Comparison of ENCODE assay signal across 1 cellular context in the genomic region with DNA sequence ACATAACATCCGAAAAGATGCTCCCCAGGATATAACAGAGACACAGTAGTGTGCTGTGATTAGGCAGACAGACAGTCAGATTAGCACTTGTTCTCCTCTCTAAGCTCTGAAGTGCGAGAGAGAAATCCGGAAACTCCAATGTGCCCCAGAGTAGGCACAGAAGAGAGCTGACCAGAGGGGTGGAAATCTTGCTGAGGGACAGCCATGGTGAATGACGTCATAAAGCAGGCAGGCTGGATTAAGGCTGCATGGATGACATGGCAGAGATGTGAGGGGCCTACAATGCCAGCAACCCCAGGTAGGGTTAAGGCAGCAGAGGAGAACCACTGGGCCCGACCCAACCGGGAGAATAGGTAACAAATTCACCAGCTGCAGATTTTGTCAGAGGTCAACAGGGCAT.
TF ChIP-seq lines count a peak whose summit lies in the region.

No MANE protein-coding gene starts in this region.

TF ChIP-seq in HepG2, 621 proteins besides CTCF, POLR2A, EP300 and RAD21 (continued from another document):
- TF ChIP-seq ZNF724P (CRISPR knock-in tag; IDR thresholded peaks at IDR 0.05; ENCODE audit: borderline replicate concordance) (no peak), CREB1 (IDR thresholded peaks at IDR 0.05) (peak; percentile 47; the same call in 1 of the 2 replicates), CREB1 (CRISPR knock-in tag; IDR thresholded peaks at IDR 0.05) (no peak)
